In the genomic region with DNA sequence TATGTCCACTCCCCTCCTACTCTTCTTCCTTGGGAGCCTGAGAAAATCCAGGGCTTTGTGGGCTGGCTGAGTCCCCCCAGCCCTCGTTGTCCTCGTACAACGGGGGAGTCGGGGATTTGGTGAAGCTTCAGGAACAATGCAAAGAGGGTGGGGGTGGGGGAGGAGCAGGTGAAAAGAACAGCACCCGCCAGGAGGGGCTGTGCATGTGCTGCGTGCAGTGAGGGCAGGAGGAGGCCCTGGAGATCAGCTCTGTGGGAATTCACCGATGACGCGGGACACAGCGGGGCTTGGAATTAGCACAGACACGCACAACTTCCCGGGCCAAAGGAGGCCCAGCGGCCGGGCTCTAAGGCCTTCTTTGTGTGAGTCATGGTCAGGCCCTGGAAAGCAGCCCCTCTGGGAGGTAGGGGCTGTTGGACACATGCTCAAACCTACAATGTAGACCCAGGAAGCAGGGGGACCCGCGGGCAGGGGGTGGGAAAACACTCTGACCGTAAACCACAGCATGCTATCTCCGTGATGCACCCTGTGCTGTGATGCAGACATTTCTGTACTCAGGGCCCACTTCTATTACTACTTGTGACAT, we compare ENCODE assay signal across 1 cellular context.
TF ChIP-seq lines count a peak whose summit lies in the region.

No MANE protein-coding gene starts in this region.

TF ChIP-seq in HepG2, 621 proteins besides CTCF, POLR2A, EP300 and RAD21:
- TF ChIP-seq, protein P1, sequence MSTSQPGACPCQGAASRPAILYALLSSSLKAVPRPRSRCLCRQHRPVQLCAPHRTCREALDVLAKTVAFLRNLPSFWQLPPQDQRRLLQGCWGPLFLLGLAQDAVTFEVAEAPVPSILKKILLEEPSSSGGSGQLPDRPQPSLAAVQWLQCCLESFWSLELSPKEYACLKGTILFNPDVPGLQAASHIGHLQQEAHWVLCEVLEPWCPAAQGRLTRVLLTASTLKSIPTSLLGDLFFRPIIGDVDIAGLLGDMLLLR (CRISPR knock-in tag; IDR thresholded peaks at IDR 0.05) = no peak
- TF ChIP-seq ZNF780A (CRISPR knock-in tag; IDR thresholded peaks at IDR 0.05) = no peak
- no peak for TF ChIP-seq ZNF841 (CRISPR knock-in tag; IDR thresholded peaks at IDR 0.05; ENCODE audit: borderline replicate concordance)
- TF ChIP-seq ZBTB20 (CRISPR knock-in tag; IDR thresholded peaks at IDR 0.05; ENCODE audit: borderline replicate concordance, low read depth) = no peak
- no peak for TF ChIP-seq ZNF317 (CRISPR knock-in tag; IDR thresholded peaks at IDR 0.05)
- TF ChIP-seq ATF7-NPFF (CRISPR knock-in tag; IDR thresholded peaks at IDR 0.05; ENCODE audit: low read depth) = no peak
- no peak for TF ChIP-seq PPARG (CRISPR knock-in tag; conservative IDR thresholded peaks at IDR 0.05)
- TF ChIP-seq SKIL (CRISPR knock-in tag; IDR thresholded peaks at IDR 0.05; ENCODE audit: borderline replicate concordance) = no peak
- TF ChIP-seq, protein P2, sequence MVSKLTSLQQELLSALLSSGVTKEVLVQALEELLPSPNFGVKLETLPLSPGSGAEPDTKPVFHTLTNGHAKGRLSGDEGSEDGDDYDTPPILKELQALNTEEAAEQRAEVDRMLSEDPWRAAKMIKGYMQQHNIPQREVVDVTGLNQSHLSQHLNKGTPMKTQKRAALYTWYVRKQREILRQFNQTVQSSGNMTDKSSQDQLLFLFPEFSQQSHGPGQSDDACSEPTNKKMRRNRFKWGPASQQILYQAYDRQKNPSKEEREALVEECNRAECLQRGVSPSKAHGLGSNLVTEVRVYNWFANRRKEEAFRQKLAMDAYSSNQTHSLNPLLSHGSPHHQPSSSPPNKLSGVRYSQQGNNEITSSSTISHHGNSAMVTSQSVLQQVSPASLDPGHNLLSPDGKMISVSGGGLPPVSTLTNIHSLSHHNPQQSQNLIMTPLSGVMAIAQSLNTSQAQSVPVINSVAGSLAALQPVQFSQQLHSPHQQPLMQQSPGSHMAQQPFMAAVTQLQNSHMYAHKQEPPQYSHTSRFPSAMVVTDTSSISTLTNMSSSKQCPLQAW (CRISPR knock-in tag; IDR thresholded peaks at IDR 0.05) = no peak
- TF ChIP-seq ZNF605 (CRISPR knock-in tag; IDR thresholded peaks at IDR 0.05) = no peak
- TF ChIP-seq ZNF354B (CRISPR knock-in tag; IDR thresholded peaks at IDR 0.05) = no peak
- no peak for TF ChIP-seq ZNF607 (CRISPR knock-in tag; IDR thresholded peaks at IDR 0.05; ENCODE audit: borderline replicate concordance)
- TF ChIP-seq, protein P3, sequence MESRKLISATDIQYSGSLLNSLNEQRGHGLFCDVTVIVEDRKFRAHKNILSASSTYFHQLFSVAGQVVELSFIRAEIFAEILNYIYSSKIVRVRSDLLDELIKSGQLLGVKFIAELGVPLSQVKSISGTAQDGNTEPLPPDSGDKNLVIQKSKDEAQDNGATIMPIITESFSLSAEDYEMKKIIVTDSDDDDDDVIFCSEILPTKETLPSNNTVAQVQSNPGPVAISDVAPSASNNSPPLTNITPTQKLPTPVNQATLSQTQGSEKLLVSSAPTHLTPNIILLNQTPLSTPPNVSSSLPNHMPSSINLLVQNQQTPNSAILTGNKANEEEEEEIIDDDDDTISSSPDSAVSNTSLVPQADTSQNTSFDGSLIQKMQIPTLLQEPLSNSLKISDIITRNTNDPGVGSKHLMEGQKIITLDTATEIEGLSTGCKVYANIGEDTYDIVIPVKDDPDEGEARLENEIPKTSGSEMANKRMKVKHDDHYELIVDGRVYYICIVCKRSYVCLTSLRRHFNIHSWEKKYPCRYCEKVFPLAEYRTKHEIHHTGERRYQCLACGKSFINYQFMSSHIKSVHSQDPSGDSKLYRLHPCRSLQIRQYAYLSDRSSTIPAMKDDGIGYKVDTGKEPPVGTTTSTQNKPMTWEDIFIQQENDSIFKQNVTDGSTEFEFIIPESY (CRISPR knock-in tag; IDR thresholded peaks at IDR 0.05) = peak; percentile 66; the same call in 1 of the 2 replicates
- TF ChIP-seq REXO4 (CRISPR knock-in tag; IDR thresholded peaks at IDR 0.05; ENCODE audit: borderline replicate concordance) = no peak
- TF ChIP-seq ZBTB38 (CRISPR knock-in tag; IDR thresholded peaks at IDR 0.05) = 0 out of 2 replicates have a peak, but pooled peaks have one; percentile 44
